ENCODE assay signal across 14 cellular contexts in genomic region chr1:29675481-29676263, GRCh38.
A peak's percentile ranks its signal among the peaks of the same experiment; 100 is the strongest.
DNase-seq lines count a peak whose midpoint lies in the region; ATAC-seq and TF ChIP-seq lines count a peak whose summit lies in the region.
"Had no signal": no experiment of that assay in that cellular context is flagged by ENCODE, and none has a peak within 500 bp of the region (broad histone marks: within the 10 kb centered on the region; RNA-seq: fewer than 3 reads in every experiment).

No MANE protein-coding gene starts in this region.

- H3K36me3 ChIP-seq in SJCRH30 (no peaks in the 10 kb centered on the region), heart left ventricle (no peaks in the 10 kb centered on the region), neural progenitor cell (no peaks in the 10 kb centered on the region)
- H3K36me3 ChIP-seq: tibial nerve had no signal

- POLR2A ChIA-PET in activated CD8-positive, alpha-beta T cell treated with anti-CD3 and anti-CD28 coated beads, Interleukin-2, amount 10 ng/mL, durations not matched to agents 7 days and 5 days (lab: Charles Lee): no interaction called here

- H4K20me1 ChIP-seq in neural progenitor cell (ENCODE audit: low read depth): no peaks in the 10 kb centered on the region

- H3K36me3 Mint-ChIP-seq in neural progenitor cell: no peaks in the 10 kb centered on the region
- no peaks in the 10 kb centered on the region for H3K36me3 Mint-ChIP-seq in activated CD8-positive, alpha-beta T cell treated with anti-CD3 and anti-CD28 coated beads, Interleukin-2, amount 10 ng/mL, durations not matched to agents 7 days and 5 days (ENCODE audit: low read depth)
- H3K36me3 Mint-ChIP-seq: memory B cell had no signal

- peak overlapping the region; percentile 81 for H3K27ac Mint-ChIP-seq in neural progenitor cell
- no peak overlapping the region for H3K27ac Mint-ChIP-seq in activated CD8-positive, alpha-beta T cell treated with anti-CD3 and anti-CD28 coated beads, Interleukin-2, amount 10 ng/mL, durations not matched to agents 7 days and 5 days
- H3K27ac Mint-ChIP-seq: activated B cell treated with CpG ODN at 0.5 μM for 24 hours; dendritic cell treated with granulocyte-macrophage colony-stimulating factor and Interleukin-4, amounts not matched to agents 40 ng/mL and 50 ng/mL, for 4 days; memory B cell had no signal

- H3K27me3 ChIP-seq in SJCRH30 (no peaks in the 10 kb centered on the region), heart left ventricle (peaks cover 0 to 4% (median 0%) of the 10 kb centered on the region in 9 donors), neural progenitor cell (no peaks in the 10 kb centered on the region)
- H3K27me3 ChIP-seq: tibial nerve had no signal

- peaks cover 44% of the 10 kb centered on the region for H3K4me1 Mint-ChIP-seq in neural progenitor cell
- no peaks in the 10 kb centered on the region for H3K4me1 Mint-ChIP-seq in activated CD8-positive, alpha-beta T cell treated with anti-CD3 and anti-CD28 coated beads, Interleukin-2, amount 10 ng/mL, durations not matched to agents 7 days and 5 days (ENCODE audit: low read depth)
- H3K4me1 Mint-ChIP-seq: activated B cell treated with CpG ODN at 0.5 μM for 24 hours, memory B cell had no signal

- peak overlapping the region; percentile 17 for H3K4me3 Mint-ChIP-seq in neural progenitor cell
- H3K4me3 Mint-ChIP-seq in activated CD8-positive, alpha-beta T cell treated with anti-CD3 and anti-CD28 coated beads, Interleukin-2, amount 10 ng/mL, durations not matched to agents 7 days and 5 days: no peak overlapping the region
- H3K4me3 Mint-ChIP-seq: activated B cell treated with CpG ODN at 0.5 μM for 24 hours; dendritic cell treated with granulocyte-macrophage colony-stimulating factor and Interleukin-4, amounts not matched to agents 40 ng/mL and 50 ng/mL, for 4 days; memory B cell had no signal

- CTCF ChIA-PET in activated CD8-positive, alpha-beta T cell treated with anti-CD3 and anti-CD28 coated beads, Interleukin-2, amount 10 ng/mL, durations not matched to agents 7 days and 5 days (lab: Charles Lee): no interaction called here

- no peak for TF ChIP-seq POLR2A in heart left ventricle (IDR thresholded peaks at IDR 0.05)

- H3F3A ChIP-seq in neural progenitor cell (ENCODE audit: low read depth): no peaks in the 10 kb centered on the region

- TF ChIP-seq CTCF in heart left ventricle (IDR thresholded peaks at IDR 0.05) (no peak), neural progenitor cell (IDR thresholded peaks at IDR 0.05) (no peak), foreskin fibroblast (IDR thresholded peaks at IDR 0.05; ENCODE audit: low read depth, low read length) (no peak)

- intact Hi-C loops in heart left ventricle (cut with DNase I): no loop called here

- H3K79me2 ChIP-seq in neural progenitor cell (ENCODE audit: low read depth): no peaks in the 10 kb centered on the region

- H3K27me3 Mint-ChIP-seq in neural progenitor cell (ENCODE audit: insufficient read depth, low read depth): peaks cover 12% of the 10 kb centered on the region
- no peaks in the 10 kb centered on the region for H3K27me3 Mint-ChIP-seq in activated CD8-positive, alpha-beta T cell treated with anti-CD3 and anti-CD28 coated beads, Interleukin-2, amount 10 ng/mL, durations not matched to agents 7 days and 5 days (ENCODE audit: low read depth)
- H3K27me3 Mint-ChIP-seq: activated B cell treated with CpG ODN at 0.5 μM for 24 hours, memory B cell had no signal

- peak; percentile 42 to 84 (median 66) for ATAC-seq in heart left ventricle
- no peak for ATAC-seq in activated CD8-positive, alpha-beta T cell treated with anti-CD3 and anti-CD28 coated beads, Interleukin-2, amount 10 ng/mL, durations not matched to agents 7 days and 5 days
- no peak for ATAC-seq in stimulated activated naive CD8-positive, alpha-beta T cell treated with anti-CD3 and anti-CD28 coated beads, Interleukin-15, Interleukin-2, amounts not matched to agents 100 U/mL and 50 U/mL, for 24 hours
- ATAC-seq: PC-3 had no signal

- no peak overlapping the region for H3K9ac ChIP-seq in neural progenitor cell

- H3K9me3 Mint-ChIP-seq in neural progenitor cell: no peaks in the 10 kb centered on the region
- H3K9me3 Mint-ChIP-seq in activated CD8-positive, alpha-beta T cell treated with anti-CD3 and anti-CD28 coated beads, Interleukin-2, amount 10 ng/mL, durations not matched to agents 7 days and 5 days (ENCODE audit: insufficient read depth): no peaks in the 10 kb centered on the region
- H3K9me3 Mint-ChIP-seq: activated B cell treated with CpG ODN at 0.5 μM for 24 hours; dendritic cell treated with granulocyte-macrophage colony-stimulating factor and Interleukin-4, amounts not matched to agents 40 ng/mL and 50 ng/mL, for 4 days had no signal

- H3K4me1 ChIP-seq in SJCRH30: peaks cover 29% of the 10 kb centered on the region
- peaks cover 0 to 13% (median 0%) of the 10 kb centered on the region in 12 donors for H3K4me1 ChIP-seq in heart left ventricle
- no peaks in the 10 kb centered on the region for H3K4me1 ChIP-seq in neural progenitor cell
- H3K4me1 ChIP-seq: tibial nerve had no signal

- DNase-seq in D341Med (ENCODE audit: low spot score): peak; percentile 8
- DNase-seq in SJCRH30: peak; percentile 97 to 100
- peak in 2 of 5 donors; percentile 17 to 37 for DNase-seq in heart left ventricle
- no peak for DNase-seq in neural progenitor cell (ENCODE audit: low spot score)
- no peak for DNase-seq in activated CD8-positive, alpha-beta T cell treated with anti-CD3 and anti-CD28 coated beads, Interleukin-2, amount 10 ng/mL, durations not matched to agents 7 days and 5 days
- DNase-seq in stimulated activated naive CD8-positive, alpha-beta T cell treated with anti-CD3 and anti-CD28 coated beads, Interleukin-15, Interleukin-2, amounts not matched to agents 100 U/mL and 50 U/mL, for 24 hours: no peak
- DNase-seq in foreskin fibroblast: no peak
- no peak for DNase-seq in dedifferentiated amniotic fluid mesenchymal stem cell (ENCODE audit: extremely low spot score)
- DNase-seq: activated B cell treated with CpG ODN at 0.5 μM for 24 hours, C1 segment of cervical spinal cord, PC-3 had no signal

- WGBS in heart left ventricle, 4 donors: 36 to 45% (median 41%) methylated on average over 10 to 12 of the region's 12 CpGs

- H3K9me3 ChIP-seq in SJCRH30 (replicated peaks): no peaks in the 10 kb centered on the region
- no peaks in the 10 kb centered on the region for H3K9me3 ChIP-seq in heart left ventricle
- no peaks in the 10 kb centered on the region for H3K9me3 ChIP-seq in neural progenitor cell (ENCODE audit: low read depth)
- H3K9me3 ChIP-seq: tibial nerve had no signal

- H2AFZ ChIP-seq in neural progenitor cell (replicated peaks): no peak overlapping the region

- H3K4me3 ChIP-seq in SJCRH30 (no peak overlapping the region), heart left ventricle (no peak overlapping the region), neural progenitor cell (no peak overlapping the region), foreskin fibroblast (ENCODE audit: low read depth in 1 of 2, low read length in 2 of 2) (no peak overlapping the region)
- H3K4me3 ChIP-seq: tibial nerve had no signal

- H3K27ac ChIP-seq in SJCRH30 (peak overlapping the region; percentile 96), heart left ventricle (peak overlapping the region in 1 of 12 donors; percentile 29), neural progenitor cell (no peak overlapping the region)
- H3K27ac ChIP-seq: tibial nerve had no signal

- H3K4me2 ChIP-seq in neural progenitor cell: no peak overlapping the region

Comparison
In these comparisons a context has a peak if more than half of its experiments do, and no peak if none do; other contexts are left out.
1. DNase-seq: peak in D341Med (single experiment) and SJCRH30 (2 of 2); none in neural progenitor cell (single experiment), activated CD8-positive, alpha-beta T cell treated with anti-CD3 and anti-CD28 coated beads, Interleukin-2, amount 10 ng/mL, durations not matched to agents 7 days and 5 days (single experiment), stimulated activated naive CD8-positive, alpha-beta T cell treated with anti-CD3 and anti-CD28 coated beads, Interleukin-15, Interleukin-2, amounts not matched to agents 100 U/mL and 50 U/mL, for 24 hours (single experiment), foreskin fibroblast (0 of 2) and dedifferentiated amniotic fluid mesenchymal stem cell (single experiment).
2. ATAC-seq: peak in heart left ventricle (4 of 4); none in activated CD8-positive, alpha-beta T cell treated with anti-CD3 and anti-CD28 coated beads, Interleukin-2, amount 10 ng/mL, durations not matched to agents 7 days and 5 days (single experiment) and stimulated activated naive CD8-positive, alpha-beta T cell treated with anti-CD3 and anti-CD28 coated beads, Interleukin-15, Interleukin-2, amounts not matched to agents 100 U/mL and 50 U/mL, for 24 hours (single experiment).